8 cellular contexts compared by ENCODE assay signal in the genomic region with DNA sequence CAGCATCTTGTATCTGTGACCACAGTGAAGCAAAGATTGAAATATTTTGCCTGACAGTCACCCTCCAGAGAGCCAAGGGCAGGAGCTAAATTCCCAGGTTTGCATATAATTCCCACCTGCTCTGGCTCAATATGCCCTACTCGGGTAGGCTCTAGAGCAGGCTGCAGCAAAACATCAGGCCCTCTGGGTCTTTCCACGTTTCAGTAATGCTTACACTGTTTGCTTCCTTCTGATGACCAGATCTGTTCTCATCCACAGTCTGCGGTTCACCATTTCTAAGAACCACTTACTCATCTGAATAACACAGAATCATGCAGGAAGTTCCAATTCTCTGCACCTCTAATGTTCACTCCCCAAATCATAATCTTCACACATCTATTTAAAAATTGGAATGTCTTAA.
DNase-seq lines count a peak whose midpoint lies in the region; ATAC-seq and TF ChIP-seq lines count a peak whose summit lies in the region.

No MANE protein-coding gene starts in this region.

- TF ChIP-seq EP300 in suprapubic skin (IDR thresholded peaks at IDR 0.05) = no peak

- WGBS in suprapubic skin = 70% methylated on average over 3 of the region's 3 CpGs

- H3K27ac ChIP-seq in suprapubic skin = no peak overlapping the region

- no peaks in the 10 kb centered on the region for H3K36me3 Mint-ChIP-seq in glutamatergic neuron (ENCODE audit: unreplicated experiment)

- no peak overlapping the region for H3K4me3 ChIP-seq in choroid plexus epithelial cell (ENCODE audit: low read depth, low read length)
- H3K4me3 ChIP-seq in suprapubic skin = no peak overlapping the region

- H3K27me3 Mint-ChIP-seq in glutamatergic neuron (ENCODE audit: unreplicated experiment) = peaks cover 2% of the 10 kb centered on the region

- H3K9me3 ChIP-seq in suprapubic skin = no peaks in the 10 kb centered on the region

- H3K4me1 Mint-ChIP-seq in glutamatergic neuron (ENCODE audit: low read depth, unreplicated experiment) = peaks cover 13% of the 10 kb centered on the region

- no peaks in the 10 kb centered on the region for H3K27me3 ChIP-seq in suprapubic skin

- peaks cover 15% of the 10 kb centered on the region for H3K4me1 ChIP-seq in suprapubic skin

- no peak for TF ChIP-seq POLR2A in suprapubic skin (IDR thresholded peaks at IDR 0.05)

- peaks cover 1% of the 10 kb centered on the region for H3K9me3 Mint-ChIP-seq in glutamatergic neuron (ENCODE audit: unreplicated experiment)

- no peak for TF ChIP-seq CTCF in choroid plexus epithelial cell (conservative IDR thresholded peaks at IDR 0.05; ENCODE audit: low read depth, low read length)
- no peak for TF ChIP-seq CTCF in glutamatergic neuron (IDR thresholded peaks at IDR 0.05; ENCODE audit: partially characterized antibody, unreplicated experiment)
- no peak for TF ChIP-seq CTCF in suprapubic skin (IDR thresholded peaks at IDR 0.05)

- no peak overlapping the region for H3K4me3 Mint-ChIP-seq in glutamatergic neuron (ENCODE audit: unreplicated experiment)

- no peak overlapping the region for H3K27ac Mint-ChIP-seq in glutamatergic neuron (ENCODE audit: unreplicated experiment)

- no peaks in the 10 kb centered on the region for H3K36me3 ChIP-seq in suprapubic skin

- DNase-seq in T-helper 9 cell (peak; percentile 3), choroid plexus epithelial cell (ENCODE audit: low read depth) (peak; percentile 63), glutamatergic neuron (no peak), suprapubic skin (ENCODE audit: low spot score in 2 of 2) (no peak), DMS 273 (lab: John Stamatoyannopoulos, UW; ENCODE audit: unreplicated experiment) (no peak)
- peak; percentile 7 to 10 for DNase-seq in stimulated activated CD8-positive, alpha-beta memory T cell treated with anti-CD3 and anti-CD28 coated beads, Interleukin-2, amount 100 ng/mL, for 48 hours (ENCODE audit: low read depth in 2 of 2)

- ATAC-seq in GM18520 (IDR thresholded peaks at IDR 0.05; ENCODE audit: unreplicated experiment) = peak; percentile 81
- ATAC-seq in HG02885 (IDR thresholded peaks at IDR 0.05; ENCODE audit: poor library complexity, unreplicated experiment) = peak; percentile 88

Comparison
In these comparisons a context has a peak if more than half of its experiments do, and no peak if none do; other contexts are left out.
1. DNase-seq: peak in T-helper 9 cell (single experiment), choroid plexus epithelial cell (single experiment) and stimulated activated CD8-positive, alpha-beta memory T cell treated with anti-CD3 and anti-CD28 coated beads, Interleukin-2, amount 100 ng/mL, for 48 hours (2 of 2); none in glutamatergic neuron (single experiment), suprapubic skin (0 of 2) and DMS 273 (single experiment).